In the genomic region with DNA sequence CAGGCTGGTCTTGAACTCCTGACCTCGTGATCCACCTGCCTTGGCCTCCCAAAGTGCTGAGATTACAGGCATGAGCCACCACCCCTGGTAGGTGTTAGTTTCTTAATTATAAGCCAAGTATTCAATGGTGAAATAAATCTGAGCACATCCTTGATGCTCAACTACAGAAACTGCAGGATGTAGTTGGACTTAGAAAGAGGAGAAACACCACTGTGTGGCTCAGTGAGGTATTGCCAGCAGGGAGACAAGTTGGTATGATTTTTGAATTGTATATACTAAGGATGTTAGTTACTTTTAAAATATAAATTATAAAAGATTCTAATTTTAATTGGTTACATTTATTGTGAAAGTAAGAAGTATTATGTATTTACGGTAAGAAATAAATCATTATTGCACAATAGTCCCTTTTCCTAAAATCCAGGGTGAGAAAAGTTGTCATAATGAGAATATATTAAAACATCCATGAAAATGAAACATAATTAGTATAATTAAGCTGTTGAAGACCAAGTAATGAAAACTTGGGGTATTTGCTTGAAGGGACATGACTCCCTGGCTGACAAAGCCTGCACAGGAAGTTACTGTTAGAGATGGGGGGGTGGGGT, we compare ENCODE assay signal across 8 cellular contexts. TPM values are rescaled to one million over a fixed set of nuclear protein-coding genes. Genes with fewer than 3 reads are reported as not detected.
DNase-seq lines count a peak whose midpoint lies in the region; ATAC-seq and TF ChIP-seq lines count a peak whose summit lies in the region.

No MANE protein-coding gene starts in this region.

- H2AFZ ChIP-seq in OCI-LY7 (ENCODE audit: low read length), result no peak overlapping the region

- H3K27ac ChIP-seq in AG04450 (ENCODE audit: low read depth, low read length), result no peak overlapping the region
- no peak overlapping the region for H3K27ac ChIP-seq in OCI-LY7 (ENCODE audit: low read depth, low read length, poor library complexity, severe bottlenecking)

- no peaks in the 10 kb centered on the region for H4K20me1 ChIP-seq in OCI-LY7 (ENCODE audit: insufficient read depth, low read length)

- BruUV-seq in OCI-LY7 (replicated peaks; lab: Mats Ljungman, UMichigan), result no TSS peak

- no peaks in the 10 kb centered on the region for H3K9me3 ChIP-seq in AG04450 (ENCODE audit: control insufficient read depth, insufficient read depth, low read length)
- no peaks in the 10 kb centered on the region for H3K9me3 ChIP-seq in OCI-LY7 (ENCODE audit: low read length)

- POLR2A ChIA-PET in AG04450 (lab: Yijun Ruan, JAX), result interaction anchor here (0.6 kb wide), 1 partner anchor 40 kb away, joined by 5 read pairs; no protein-coding TSS in a partner anchor
- POLR2A ChIA-PET in OCI-LY7 (lab: Charles Lee), result interaction anchor here (0.7 to 2.5 kb wide), 2 partner anchors 29 to 42 kb away, joined by 6 to 11 read pairs; no protein-coding TSS in a partner anchor

- intact Hi-C loops in OCI-LY7 (cut with micrococcal nuclease; ENCODE audit: unreplicated experiment), result loop anchor here (5.0 kb wide), 1 partner anchor 114 kb away; no protein-coding TSS in a partner anchor

- H3K79me2 ChIP-seq in OCI-LY7 (ENCODE audit: insufficient read depth, low read depth, low read length), result no peaks in the 10 kb centered on the region

- no peaks in the 10 kb centered on the region for H3K9me2 ChIP-seq in OCI-LY7 (ENCODE audit: insufficient read depth, low read length)

- no peak for DNase-seq in AG04450 (ENCODE audit: low read depth, low spot score)
- DNase-seq in OCI-LY7 (ENCODE audit: low spot score), result peak; percentile 54
- DNase-seq in fibroblast of mammary gland (ENCODE audit: low read depth), result peak; percentile 41
- DNase-seq in SHP77 treated with DMSO at 0.1 percent for 48 hours (lab: John Stamatoyannopoulos, UW), result no peak
- DNase-seq in 8988T, result no peak
- no peak for DNase-seq in epidermal melanocyte (ENCODE audit: insufficient read length, low spot score)

- CTCF ChIA-PET in AG04450 (lab: Charles Lee), result interaction anchor here (0.6 to 7.9 kb wide), 14 partner anchors 10 to 953 kb away, joined by 3 to 133 read pairs (median 4); partner anchors contain the start of gene SLC18B1
- CTCF ChIA-PET in OCI-LY7 (lab: Charles Lee; ENCODE audit: unreplicated experiment), result no interaction called here

- ATAC-seq in GM19463 (IDR thresholded peaks at IDR 0.05; ENCODE audit: unreplicated experiment) (peak; percentile 58), HG03025 (IDR thresholded peaks at IDR 0.05; ENCODE audit: low FRiP score, unreplicated experiment) (no peak)

- no peak overlapping the region for H3K4me2 ChIP-seq in OCI-LY7 (ENCODE audit: low read length)

- no peaks in the 10 kb centered on the region for H3K4me1 ChIP-seq in OCI-LY7 (ENCODE audit: insufficient read depth, low read length, poor library complexity, severe bottlenecking)

- TF ChIP-seq CTCF in AG04450 (IDR thresholded peaks at IDR 0.05; ENCODE audit: low read depth, low read length) (peak; percentile 73), OCI-LY7 (conservative IDR thresholded peaks at IDR 0.05; ENCODE audit: low read length) (peak; percentile 70), fibroblast of mammary gland (conservative IDR thresholded peaks at IDR 0.05; ENCODE audit: control insufficient read depth, insufficient read depth, low read depth, low read length) (peak; percentile 44)

- H3K36me3 ChIP-seq in OCI-LY7 (ENCODE audit: insufficient read depth, low read length), result no peaks in the 10 kb centered on the region

- H3K4me3 ChIP-seq in AG04450 (ENCODE audit: low read depth, low read length) (no peak overlapping the region), OCI-LY7 (ENCODE audit: low read depth, low read length, poor library complexity, severe bottlenecking) (no peak overlapping the region), fibroblast of mammary gland (ENCODE audit: control insufficient read depth, low read depth, low read length) (no peak overlapping the region)

- no peaks in the 10 kb centered on the region for H3K27me3 ChIP-seq in AG04450 (ENCODE audit: control insufficient read depth, insufficient read depth, low read length)

RNA-seq across cellular contexts. Expression of gene SLC18B1, which starts 17.6 kb away (rescaled TPM):
- 7.5 and 10.2 TPM in 2 replicates for polyA plus RNA-seq in AG04450 (2011; rRNA removed)
- polyA minus RNA-seq in AG04450 (2011; rRNA and poly(A)+ RNA removed), result 3.0 and 5.0 TPM in 2 replicates
- 5.0 and 6.0 TPM in 2 replicates for total RNA-seq in OCI-LY7 (2014; rRNA removed; shearing (Covaris generic))
- 5.8 and 7.5 TPM in 2 replicates for total RNA-seq in OCI-LY7 (2022)

RNA-seq across cellular contexts. Expression of gene VNN2, which starts 23.2 kb away (rescaled TPM):
- polyA plus RNA-seq in AG04450 (2011; rRNA removed), result not detected in 2 replicates
- polyA minus RNA-seq in AG04450 (2011; rRNA and poly(A)+ RNA removed), result not detected in 2 replicates
- 22.7 and 25.5 TPM in 2 replicates for total RNA-seq in OCI-LY7 (2014; rRNA removed; shearing (Covaris generic))
- 28.9 and 31.4 TPM in 2 replicates for total RNA-seq in OCI-LY7 (2022)

RNA-seq across cellular contexts. Expression of gene RPS12, which starts 33.5 kb away (rescaled TPM):
- 3,443 and 3,588 TPM in 2 replicates for polyA plus RNA-seq in AG04450 (2011; rRNA removed)
- polyA minus RNA-seq in AG04450 (2011; rRNA and poly(A)+ RNA removed), result 1,413 and 1,698 TPM in 2 replicates
- total RNA-seq in OCI-LY7 (2014; rRNA removed; shearing (Covaris generic)), result 2,324 and 2,945 TPM in 2 replicates
- 1,739 and 1,804 TPM in 2 replicates for total RNA-seq in OCI-LY7 (2022)

Comparison
In these comparisons a context has a peak if more than half of its experiments do, and no peak if none do; other contexts are left out.
1. DNase-seq: peak in OCI-LY7 (single experiment) and fibroblast of mammary gland (single experiment); none in AG04450 (single experiment), SHP77 treated with DMSO at 0.1 percent for 48 hours (single experiment), 8988T (single experiment) and epidermal melanocyte (single experiment).
2. Peak in every context shown above with its lines, with median percentiles within 50 percentile points of each other: CTCF ChIP-seq.